ENCODE assay signal across 29 cellular contexts in genomic region chr7:115462301-115463015, GRCh38.
A peak's percentile ranks its signal among the peaks of the same experiment; 100 is the strongest.
DNase-seq lines count a peak whose midpoint lies in the region; ATAC-seq, FAIRE-seq and TF ChIP-seq lines count a peak whose summit lies in the region.
"Had no signal": no experiment of that assay in that cellular context is flagged by ENCODE, and none has a peak within 500 bp of the region (broad histone marks: within the 10 kb centered on the region; RNA-seq: fewer than 3 reads in every experiment).

No MANE protein-coding gene starts in this region.

- intact Hi-C loops in activated CD4-positive, alpha-beta T cell treated with anti-CD3 and anti-CD28 coated beads for 36 hours (cut with DNase I, micrococcal nuclease), result no loop called here
- intact Hi-C loops in naive thymus-derived CD4-positive, alpha-beta T cell (cut with micrococcal nuclease), result loop anchor here in 1 of 2 donors (10.0 kb wide), 1 partner anchor 62 kb away; no protein-coding TSS in a partner anchor

- H3K27me3 ChIP-seq in naive thymus-derived CD4-positive, alpha-beta T cell (ENCODE audit: control insufficient read depth in 2 of 2, insufficient read depth in 2 of 2, low read length in 2 of 2), result no peaks in the 10 kb centered on the region
- H3K27me3 ChIP-seq: BLaER1 treated with 17β-estradiol and CSF1 and Interleukin-3, amounts not matched to agents 10 nM and 100 nM had no signal

- H3K9me3 Mint-ChIP-seq in activated CD4-positive, alpha-beta T cell treated with anti-CD3 and anti-CD28 coated beads for 36 hours (ENCODE audit: low read depth), result no peaks in the 10 kb centered on the region
- H3K9me3 Mint-ChIP-seq in naive thymus-derived CD4-positive, alpha-beta T cell, result peaks cover 0 to 2% (median 0%) of the 10 kb centered on the region in 11 donors
- H3K9me3 Mint-ChIP-seq in effector memory CD8-positive, alpha-beta T cell, result no peaks in the 10 kb centered on the region
- H3K9me3 Mint-ChIP-seq: CD4-positive, alpha-beta T cell had no signal

- H3K9me3 ChIP-seq in HEK293 (ENCODE audit: control insufficient read depth, insufficient read depth, low read depth, low read length), result no peaks in the 10 kb centered on the region
- H3K9me3 ChIP-seq in naive thymus-derived CD4-positive, alpha-beta T cell (ENCODE audit: control insufficient read depth in 2 of 3, low read length in 3 of 3), result no peaks in the 10 kb centered on the region
- H3K9me3 ChIP-seq: A549; BLaER1 treated with 17β-estradiol and CSF1 and Interleukin-3, amounts not matched to agents 10 nM and 100 nM had no signal

- CTCF ChIA-PET in activated CD4-positive, alpha-beta T cell treated with anti-CD3 and anti-CD28 coated beads for 36 hours (lab: Charles Lee), result no interaction called here
- CTCF ChIA-PET in HEK293 (lab: Yijun Ruan, JAX), result interaction anchor here (0.6 kb wide), 1 partner anchor 31 kb away, joined by 3 read pairs; no protein-coding TSS in a partner anchor
- CTCF ChIA-PET in naive thymus-derived CD4-positive, alpha-beta T cell (lab: Charles Lee), result no interaction called here

- H3K4me1 Mint-ChIP-seq in activated CD4-positive, alpha-beta T cell treated with anti-CD3 and anti-CD28 coated beads for 36 hours, result no peaks in the 10 kb centered on the region
- H3K4me1 Mint-ChIP-seq in naive thymus-derived CD4-positive, alpha-beta T cell, result no peaks in the 10 kb centered on the region
- no peaks in the 10 kb centered on the region for H3K4me1 Mint-ChIP-seq in effector memory CD8-positive, alpha-beta T cell (ENCODE audit: low read depth in 2 of 2)

- TF ChIP-seq CTCF in HEK293 (tag by site-specific recombination; IDR thresholded peaks at IDR 0.05), result no peak

- H3K4me3 ChIP-seq in HEK293 (ENCODE audit: low read depth, low read length), result no peak overlapping the region
- H3K4me3 ChIP-seq in naive thymus-derived CD4-positive, alpha-beta T cell (ENCODE audit: low read length), result no peak overlapping the region
- H3K4me3 ChIP-seq: A549; BLaER1 treated with 17β-estradiol and CSF1 and Interleukin-3, amounts not matched to agents 10 nM and 100 nM; K562; SK-N-MC had no signal

- no peak overlapping the region for H3K27ac ChIP-seq in HEK293 (ENCODE audit: extremely low read depth, low read depth, low read length)
- no peak overlapping the region for H3K27ac ChIP-seq in naive thymus-derived CD4-positive, alpha-beta T cell (ENCODE audit: low read depth, low read length)
- H3K27ac ChIP-seq: A549; BLaER1 treated with 17β-estradiol and CSF1 and Interleukin-3, amounts not matched to agents 10 nM and 100 nM; SK-N-MC had no signal

- H3K36me3 ChIP-seq in HEK293 (ENCODE audit: control insufficient read depth in 2 of 2, insufficient read depth in 1 of 2, low read length in 2 of 2), result no peaks in the 10 kb centered on the region
- H3K36me3 ChIP-seq in naive thymus-derived CD4-positive, alpha-beta T cell (ENCODE audit: control insufficient read depth in 2 of 3, insufficient read depth in 3 of 3, low read length in 3 of 3), result no peaks in the 10 kb centered on the region
- H3K36me3 ChIP-seq: BLaER1 treated with 17β-estradiol and CSF1 and Interleukin-3, amounts not matched to agents 10 nM and 100 nM had no signal

- no peak for TF ChIP-seq POLR2A in GM12891 (IDR thresholded peaks at IDR 0.05; ENCODE audit: low read depth, low read length)

- no peaks in the 10 kb centered on the region for H3K36me3 Mint-ChIP-seq in activated CD4-positive, alpha-beta T cell treated with anti-CD3 and anti-CD28 coated beads for 36 hours (ENCODE audit: low read depth)
- no peaks in the 10 kb centered on the region for H3K36me3 Mint-ChIP-seq in naive thymus-derived CD4-positive, alpha-beta T cell
- H3K36me3 Mint-ChIP-seq in effector memory CD8-positive, alpha-beta T cell (ENCODE audit: insufficient read depth), result peaks cover 3% of the 10 kb centered on the region

- H3K27ac Mint-ChIP-seq in activated CD4-positive, alpha-beta T cell treated with anti-CD3 and anti-CD28 coated beads for 36 hours, result no peak overlapping the region
- H3K27ac Mint-ChIP-seq in naive thymus-derived CD4-positive, alpha-beta T cell, result no peak overlapping the region
- H3K27ac Mint-ChIP-seq in effector memory CD8-positive, alpha-beta T cell, result no peak overlapping the region
- H3K27ac Mint-ChIP-seq: CD4-positive, alpha-beta T cell had no signal

- H3K4me1 ChIP-seq in HEK293 (ENCODE audit: control insufficient read depth, insufficient read depth, low read length), result no peaks in the 10 kb centered on the region
- no peaks in the 10 kb centered on the region for H3K4me1 ChIP-seq in naive thymus-derived CD4-positive, alpha-beta T cell (ENCODE audit: control insufficient read depth in 2 of 2, insufficient read depth in 2 of 2, low read length in 2 of 2)
- H3K4me1 ChIP-seq: A549; BLaER1 treated with 17β-estradiol and CSF1 and Interleukin-3, amounts not matched to agents 10 nM and 100 nM had no signal

- POLR2A ChIA-PET in activated CD4-positive, alpha-beta T cell treated with anti-CD3 and anti-CD28 coated beads for 36 hours (lab: Charles Lee), result interaction anchor here (0.6 kb wide), 1 partner anchor 1392 kb away, joined by 4 read pairs; no protein-coding TSS in a partner anchor
- POLR2A ChIA-PET in HEK293 (lab: Yijun Ruan, JAX), result no interaction called here
- POLR2A ChIA-PET in naive thymus-derived CD4-positive, alpha-beta T cell (lab: Charles Lee), result no interaction called here

- H3K4me3 Mint-ChIP-seq in activated CD4-positive, alpha-beta T cell treated with anti-CD3 and anti-CD28 coated beads for 36 hours, result no peak overlapping the region
- H3K4me3 Mint-ChIP-seq in naive thymus-derived CD4-positive, alpha-beta T cell, result no peak overlapping the region
- H3K4me3 Mint-ChIP-seq in effector memory CD8-positive, alpha-beta T cell, result no peak overlapping the region
- H3K4me3 Mint-ChIP-seq: CD4-positive, alpha-beta T cell had no signal

- ATAC-seq in activated CD4-positive, alpha-beta T cell treated with anti-CD3 and anti-CD28 coated beads for 36 hours, result peak; percentile 74
- ATAC-seq in naive thymus-derived CD4-positive, alpha-beta T cell, result peak; percentile 48
- no peak for ATAC-seq in effector memory CD8-positive, alpha-beta T cell (replicated peaks)
- ATAC-seq: A549, K562 had no signal

- peaks cover 6% of the 10 kb centered on the region for H3K27me3 Mint-ChIP-seq in activated CD4-positive, alpha-beta T cell treated with anti-CD3 and anti-CD28 coated beads for 36 hours
- H3K27me3 Mint-ChIP-seq in naive thymus-derived CD4-positive, alpha-beta T cell, result peaks cover 0 to 9% (median 0%) of the 10 kb centered on the region in 5 donors
- H3K27me3 Mint-ChIP-seq in effector memory CD8-positive, alpha-beta T cell, result no peaks in the 10 kb centered on the region
- H3K27me3 Mint-ChIP-seq: CD4-positive, alpha-beta T cell had no signal

- DNase-seq in activated CD4-positive, alpha-beta T cell treated with anti-CD3 and anti-CD28 coated beads for 36 hours, result no peak
- no peak for DNase-seq in activated CD4-positive, alpha-beta T cell treated with anti-CD3 and anti-CD28 coated beads for 4 hours
- DNase-seq in GM12891 (ENCODE audit: insufficient read length, low spot score), result no peak
- DNase-seq in naive thymus-derived CD4-positive, alpha-beta T cell, result no peak
- DNase-seq in effector memory CD8-positive, alpha-beta T cell, result no peak
- no peak for DNase-seq in activated naive CD4-positive, alpha-beta T cell treated with anti-CD3 and anti-CD28 coated beads, Interleukin-2, amount 50 U/mL, for 16 hours
- DNase-seq: AML-193; CD4-positive, alpha-beta T cell; DMS79; EL; GF-D8; HCEC 1CT; NCI-H1048; NCI-H1417; NCI-H1694; NCI-H2029 treated with DMSO at 0.1 percent for 48 hours; NCI-H2171; NCI-H226; NCI-H510A; SIG-M5; SW 1271 had no signal

- FAIRE-seq in GM12891 (lab: Jason Lieb, UNC), result peak; percentile 23
- FAIRE-seq: A549, GM19239, H1, HTR-8/SVneo, K562 had no signal

TF ChIP-seq in GM12891, 5 proteins besides CTCF, POLR2A, EP300 and RAD21:
- TF ChIP-seq TAF1 (IDR thresholded peaks at IDR 0.05; ENCODE audit: low read depth, low read length) (no peak), POLR2AphosphoS5 (IDR thresholded peaks at IDR 0.05; ENCODE audit: low read depth, low read length) (no peak), POU2F2 (IDR thresholded peaks at IDR 0.05; ENCODE audit: low read depth, low read length) (no peak), PAX5 (IDR thresholded peaks at IDR 0.05; ENCODE audit: insufficient read depth, low read length, severe bottlenecking) (no peak), SPI1 (IDR thresholded peaks at IDR 0.05; ENCODE audit: low read depth, low read length) (no peak)
TF ChIP-seq in GM12891: peak in this region for 0.

TF ChIP-seq in HEK293, 187 proteins besides CTCF, POLR2A, EP300 and RAD21:
- no peak for TF ChIP-seq ZNF211 (tag by site-specific recombination; IDR thresholded peaks at IDR 0.05; ENCODE audit: low read depth)
- TF ChIP-seq ZNF596 (tag by site-specific recombination; IDR thresholded peaks at IDR 0.05), result no peak
- TF ChIP-seq ZNF324 (tag by site-specific recombination; IDR thresholded peaks at IDR 0.05), result no peak
- TF ChIP-seq SCRT2 (tag by site-specific recombination; IDR thresholded peaks at IDR 0.05), result 0 out of 2 replicates have a peak, but pooled peaks have one; percentile 22
